8 cellular contexts compared by ENCODE assay signal in genomic region chr5:172417983-172418630, GRCh38. TPM values are rescaled to one million over a fixed set of nuclear protein-coding genes. Genes with fewer than 3 reads are reported as not detected.
DNase-seq lines count a peak whose midpoint lies in the region; ATAC-seq and TF ChIP-seq lines count a peak whose summit lies in the region.

No MANE protein-coding gene starts in this region.

- H3K27me3 ChIP-seq in mucosa of rectum (ENCODE audit: control insufficient read depth in 2 of 2, insufficient read depth in 2 of 2, low read length in 2 of 2) (no peaks in the 10 kb centered on the region), vagina (no peaks in the 10 kb centered on the region)

- H3K9me3 ChIP-seq in mucosa of rectum (ENCODE audit: control insufficient read depth in 2 of 2, low read length in 2 of 2) (no peaks in the 10 kb centered on the region), vagina (no peaks in the 10 kb centered on the region)

- H3K4me1 ChIP-seq in mucosa of rectum (ENCODE audit: control insufficient read depth in 2 of 2, insufficient read depth in 2 of 2, low read length in 2 of 2) (peaks cover 22 to 34% of the 10 kb centered on the region in 2 donors), vagina (peaks cover 87% of the 10 kb centered on the region)

- H3K4me3 ChIP-seq in epithelial cell of esophagus (ENCODE audit: low read length) (no peak overlapping the region), mucosa of rectum (ENCODE audit: low read length in 2 of 2) (no peak overlapping the region), vagina (no peak overlapping the region)

- H3K27ac ChIP-seq in mucosa of rectum (ENCODE audit: low read depth in 2 of 2, low read length in 2 of 2) (peak overlapping the region; percentile 85 to 92), vagina (peak overlapping the region; percentile 98)

- TF ChIP-seq POLR2A in vagina (IDR thresholded peaks at IDR 0.05): no peak

- H3K9ac ChIP-seq in mucosa of rectum (ENCODE audit: low read depth in 1 of 2, low read length in 2 of 2): no peak overlapping the region

- TF ChIP-seq CTCF in epithelial cell of esophagus (IDR thresholded peaks at IDR 0.05; ENCODE audit: insufficient read depth, low read depth, low read length, missing control alignments) (no peak), vagina (IDR thresholded peaks at IDR 0.05) (no peak)

- H3K36me3 ChIP-seq in mucosa of rectum (ENCODE audit: control insufficient read depth in 2 of 2, insufficient read depth in 2 of 2, low read length in 2 of 2): peaks cover 0 to 5% of the 10 kb centered on the region in 2 donors
- no peaks in the 10 kb centered on the region for H3K36me3 ChIP-seq in vagina

- ATAC-seq in GM19397 (IDR thresholded peaks at IDR 0.05; ENCODE audit: unreplicated experiment): no peak
- no peak for ATAC-seq in activated CD4-positive, CD25-positive, alpha-beta regulatory T cell treated with anti-CD3 and anti-CD28 coated beads, Interleukin-2, amount 50 U/mL, for 24 hours

- intact Hi-C loops in vagina (cut with DNase I): no loop called here

- DNase-seq in SIG-M5 treated with dmso at 0.1 percent for 504 hours (lab: John Stamatoyannopoulos, UW; ENCODE audit: unreplicated experiment): peak; percentile 40
- DNase-seq in SIG-M5 (lab: John Stamatoyannopoulos, UW): no peak
- DNase-seq in epithelial cell of esophagus (ENCODE audit: low read depth): peak; percentile 97
- peak in 1 of 2 donors; percentile 99 for DNase-seq in vagina (ENCODE audit: extremely low spot score in 2 of 2)
- DNase-seq in central memory CD4-positive, alpha-beta T cell: no peak

RNA-seq across cellular contexts. Expression of gene SH3PXD2B, which starts 36.2 kb away (rescaled TPM):
- 30.9 TPM for total RNA-seq in vagina

Comparison
In these comparisons a context has a peak if more than half of its experiments do, and no peak if none do; other contexts are left out.
1. DNase-seq: peak in SIG-M5 treated with dmso at 0.1 percent for 504 hours (single experiment) and epithelial cell of esophagus (single experiment); none in SIG-M5 (single experiment) and central memory CD4-positive, alpha-beta T cell (single experiment).